1 cellular context compared by ENCODE assay signal in genomic region chr2:100983684-100984310, GRCh38.
TF ChIP-seq lines count a peak whose summit lies in the region.

No MANE protein-coding gene starts in this region.

TF ChIP-seq in H1, 55 proteins besides CTCF, POLR2A, EP300 and RAD21:
- TF ChIP-seq, protein P1, sequence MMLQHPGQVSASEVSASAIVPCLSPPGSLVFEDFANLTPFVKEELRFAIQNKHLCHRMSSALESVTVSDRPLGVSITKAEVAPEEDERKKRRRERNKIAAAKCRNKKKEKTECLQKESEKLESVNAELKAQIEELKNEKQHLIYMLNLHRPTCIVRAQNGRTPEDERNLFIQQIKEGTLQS (IDR thresholded peaks at IDR 0.05; ENCODE audit: insufficient read depth, low read depth, low read length), result no peak
- no peak for TF ChIP-seq ZNF274 (IDR thresholded peaks at IDR 0.05; ENCODE audit: borderline replicate concordance, extremely low read depth, low read length)
- no peak for TF ChIP-seq KDM4A (IDR thresholded peaks at IDR 0.05; ENCODE audit: low read depth, low read length, severe bottlenecking)
